ENCODE assay signal across 9 cellular contexts in the genomic region with DNA sequence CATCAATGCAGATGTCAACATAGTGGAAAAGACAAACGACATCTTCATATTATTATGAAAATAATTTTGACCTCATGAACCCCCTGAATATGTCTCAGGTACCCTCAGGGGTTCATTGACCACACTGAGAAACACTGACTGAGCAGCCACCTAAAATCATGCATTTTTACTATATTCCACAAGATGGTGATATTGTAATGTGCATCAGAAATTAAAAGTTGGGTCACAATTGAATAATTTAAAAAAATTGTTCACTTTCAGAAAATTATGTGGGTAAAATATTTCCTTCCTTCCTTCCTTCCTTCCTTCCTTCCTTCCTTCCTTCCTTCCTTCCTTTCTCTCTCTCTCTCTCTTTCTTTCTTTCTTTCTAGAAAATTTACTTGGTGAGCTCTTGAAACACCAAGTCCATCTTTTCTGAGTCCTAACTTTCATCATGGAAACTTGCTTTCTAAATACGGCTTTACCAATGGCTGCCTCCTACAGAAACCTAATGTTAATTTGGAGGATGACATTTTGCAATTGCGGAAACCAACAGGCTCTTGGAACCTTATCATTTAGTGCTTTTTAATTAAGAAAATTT.
A peak's percentile ranks its signal among the peaks of the same experiment; 100 is the strongest.
DNase-seq lines count a peak whose midpoint lies in the region; ATAC-seq and TF ChIP-seq lines count a peak whose summit lies in the region.
"Had no signal": no experiment of that assay in that cellular context is flagged by ENCODE, and none has a peak within 500 bp of the region (broad histone marks: within the 10 kb centered on the region; RNA-seq: fewer than 3 reads in every experiment).

No MANE protein-coding gene starts in this region.

- peaks cover 9% of the 10 kb centered on the region for H3K4me1 Mint-ChIP-seq in CD4-positive, alpha-beta T cell (ENCODE audit: low read depth)
- H3K4me1 Mint-ChIP-seq in naive thymus-derived CD4-positive, alpha-beta T cell = peaks cover 0 to 7% (median 3%) of the 10 kb centered on the region in 7 donors
- no peaks in the 10 kb centered on the region for H3K4me1 Mint-ChIP-seq in mesothelial cell of epicardium

- H2AK9ac ChIP-seq in IMR-90 (replicated peaks; ENCODE audit: low read depth, low read length, poor library complexity) = no peak overlapping the region

- H4K5ac ChIP-seq in IMR-90 (ENCODE audit: low read depth, low read length) = no peak overlapping the region

- no peak overlapping the region for H2AK5ac ChIP-seq in IMR-90 (ENCODE audit: low read depth, low read length)

- H3K27ac Mint-ChIP-seq in CD4-positive, alpha-beta T cell = no peak overlapping the region
- H3K27ac Mint-ChIP-seq in naive thymus-derived CD4-positive, alpha-beta T cell = peak overlapping the region in 6 of 9 donors; percentile 66 to 83 (median 73)
- H3K27ac Mint-ChIP-seq in mesothelial cell of epicardium = no peak overlapping the region

- H2AFZ ChIP-seq in IMR-90 (replicated peaks; ENCODE audit: low read length, poor library complexity) = no peak overlapping the region

- no peak overlapping the region for H4K8ac ChIP-seq in IMR-90 (ENCODE audit: low read depth in 2 of 2, low read length in 2 of 2)

- H3K9ac ChIP-seq in IMR-90 (ENCODE audit: low read depth, low read length) = no peak overlapping the region

- H3K36me3 Mint-ChIP-seq in CD4-positive, alpha-beta T cell (ENCODE audit: low read depth) = no peaks in the 10 kb centered on the region
- peaks cover 0 to 20% (median 0%) of the 10 kb centered on the region in 5 donors for H3K36me3 Mint-ChIP-seq in naive thymus-derived CD4-positive, alpha-beta T cell
- H3K36me3 Mint-ChIP-seq in mesothelial cell of epicardium = no peaks in the 10 kb centered on the region

- H2BK15ac ChIP-seq in IMR-90 (ENCODE audit: low read depth, low read length) = no peak overlapping the region

- no peaks in the 10 kb centered on the region for H3K9me3 Mint-ChIP-seq in CD4-positive, alpha-beta T cell
- peaks cover 0 to 7% (median 0%) of the 10 kb centered on the region in 11 donors for H3K9me3 Mint-ChIP-seq in naive thymus-derived CD4-positive, alpha-beta T cell
- peaks cover 15% of the 10 kb centered on the region for H3K9me3 Mint-ChIP-seq in mesothelial cell of epicardium

- no peak overlapping the region for H3K4me3 Mint-ChIP-seq in CD4-positive, alpha-beta T cell
- peak overlapping the region in 1 of 10 donors; percentile 30 for H3K4me3 Mint-ChIP-seq in naive thymus-derived CD4-positive, alpha-beta T cell
- H3K4me3 Mint-ChIP-seq in mesothelial cell of epicardium = no peak overlapping the region

- no peak overlapping the region for H3K4ac ChIP-seq in IMR-90 (ENCODE audit: low read depth, low read length)

- H3K79me1 ChIP-seq in IMR-90 (ENCODE audit: low read depth in 1 of 2, low read length in 2 of 2) = no peaks in the 10 kb centered on the region

- intact Hi-C loops in CD4-positive, alpha-beta T cell (cut with DNase I, micrococcal nuclease) = loop anchor here (1.0 to 10.0 kb wide), 8 partner anchors 329 to 895 kb away; no protein-coding TSS in a partner anchor
- intact Hi-C loops in IMR-90 (cut with micrococcal nuclease) = loop anchor here (1.0 to 10.0 kb wide), 6 partner anchors 59 to 897 kb away; no protein-coding TSS in a partner anchor
- intact Hi-C loops in naive thymus-derived CD4-positive, alpha-beta T cell (cut with micrococcal nuclease) = loop anchor here (1.0 to 10.0 kb wide), 10 partner anchors 38 to 1729 kb away; a partner anchor contains a TSS

- H4K20me1 ChIP-seq in IMR-90 (ENCODE audit: insufficient read depth, low read length) = no peaks in the 10 kb centered on the region

- no peak overlapping the region for H3K4me2 ChIP-seq in IMR-90 (ENCODE audit: low read depth, low read length)

- H3K23ac ChIP-seq in IMR-90 (ENCODE audit: low read depth, low read length) = no peak overlapping the region

- ATAC-seq in CD4-positive, alpha-beta T cell (ENCODE audit: poor library complexity) = peak; percentile 26
- no peak for ATAC-seq in IMR-90 (ENCODE audit: low read depth)
- ATAC-seq in naive thymus-derived CD4-positive, alpha-beta T cell = peak; percentile 59

- no peaks in the 10 kb centered on the region for H3K9me1 ChIP-seq in IMR-90 (ENCODE audit: insufficient read depth, low read length)

- H2BK20ac ChIP-seq in IMR-90 (ENCODE audit: low read depth, low read length) = no peak overlapping the region

- no peak overlapping the region for H3K27ac ChIP-seq in CD4-positive, alpha-beta T cell (ENCODE audit: low read depth, low read length)
- H3K27ac ChIP-seq in IMR-90 (ENCODE audit: insufficient read depth, low read length) = no peak overlapping the region
- H3K27ac ChIP-seq in naive thymus-derived CD4-positive, alpha-beta T cell (ENCODE audit: low read depth, low read length) = no peak overlapping the region

- no peak overlapping the region for H2BK5ac ChIP-seq in IMR-90 (ENCODE audit: low read depth, low read length, poor library complexity, severe bottlenecking)

- H3K36me3 ChIP-seq in IMR-90 (ENCODE audit: control insufficient read depth, insufficient read depth, low read length) = no peaks in the 10 kb centered on the region
- H3K36me3 ChIP-seq in naive thymus-derived CD4-positive, alpha-beta T cell (ENCODE audit: control insufficient read depth in 2 of 3, insufficient read depth in 3 of 3, low read length in 3 of 3) = no peaks in the 10 kb centered on the region

- peak; percentile 47 for TF ChIP-seq CTCF in CD4-positive, alpha-beta T cell (IDR thresholded peaks at IDR 0.05)
- TF ChIP-seq CTCF in IMR-90 (conservative IDR thresholded peaks at IDR 0.05; ENCODE audit: low read depth, low read length) (peak; percentile 58), astrocyte of the spinal cord (IDR thresholded peaks at IDR 0.05; ENCODE audit: low read depth, low read length) (peak; percentile 31), mesothelial cell of epicardium (IDR thresholded peaks at IDR 0.05; ENCODE audit: unreplicated experiment) (no peak)

- H3K4me3 ChIP-seq in IMR-90 (ENCODE audit: insufficient read depth, low read depth, low read length) = no peak overlapping the region
- H3K4me3 ChIP-seq in astrocyte of the spinal cord (ENCODE audit: low read depth, low read length) = no peak overlapping the region
- H3K4me3 ChIP-seq in naive thymus-derived CD4-positive, alpha-beta T cell (ENCODE audit: low read length) = no peak overlapping the region

- no peak overlapping the region for H2BK120ac ChIP-seq in IMR-90 (ENCODE audit: low read depth, low read length)

- no TSS peak for BruUV-seq in IMR-90 (replicated peaks; lab: Mats Ljungman, UMichigan)

- CTCF ChIA-PET in CD4-positive, alpha-beta T cell (lab: Charles Lee) = interaction anchor here (0.7 kb wide), 1 partner anchor 637 kb away, joined by 3 read pairs; no protein-coding TSS in a partner anchor
- CTCF ChIA-PET in IMR-90 (lab: Yijun Ruan, JAX) = interaction anchor here (0.6 to 0.7 kb wide), 3 partner anchors 17 to 1429 kb away, joined by 3 read pairs; no protein-coding TSS in a partner anchor
- CTCF ChIA-PET in naive thymus-derived CD4-positive, alpha-beta T cell (lab: Charles Lee) = interaction anchor here (0.6 to 1.9 kb wide), 14 partner anchors 32 to 897 kb away, joined by 3 to 6 read pairs (median 4); no protein-coding TSS in a partner anchor

- no peak for DNase-seq in CD4-positive, alpha-beta T cell
- DNase-seq in IMR-90 (no peak), astrocyte of the spinal cord (ENCODE audit: low read depth, low spot score) (peak; percentile 15), hypothalamus (lab: John Stamatoyannopoulos, UW) (no peak), DMS114 treated with DMSO at 0.1 percent for 48 hours (lab: John Stamatoyannopoulos, UW; ENCODE audit: unreplicated experiment) (no peak), mesothelial cell of epicardium (ENCODE audit: low spot score in 2 of 2, unreplicated experiment in 2 of 2) (no peak)
- peak in 5 of 9 donors; percentile 25 to 44 (median 29) for DNase-seq in naive thymus-derived CD4-positive, alpha-beta T cell
- DNase-seq in activated naive CD4-positive, alpha-beta T cell (lab: John Stamatoyannopoulos, UW) = no peak
- DNase-seq: activated CD4-positive, alpha-beta T cell treated with anti-CD3 and anti-CD28 coated beads for 48 hours had no signal

- TF ChIP-seq RAD21 in IMR-90 (IDR thresholded peaks at IDR 0.05; ENCODE audit: low read length) = peak; percentile 70

- no peaks in the 10 kb centered on the region for H3K27me3 Mint-ChIP-seq in CD4-positive, alpha-beta T cell
- H3K27me3 Mint-ChIP-seq in naive thymus-derived CD4-positive, alpha-beta T cell = no peaks in the 10 kb centered on the region
- no peaks in the 10 kb centered on the region for H3K27me3 Mint-ChIP-seq in mesothelial cell of epicardium (ENCODE audit: low read depth)

- no peaks in the 10 kb centered on the region for H3K4me1 ChIP-seq in IMR-90 (ENCODE audit: control insufficient read depth, insufficient read depth, low read length)
- peaks cover 0 to 2% of the 10 kb centered on the region in 2 donors for H3K4me1 ChIP-seq in naive thymus-derived CD4-positive, alpha-beta T cell (ENCODE audit: control insufficient read depth in 2 of 2, insufficient read depth in 2 of 2, low read length in 2 of 2)

- H4K91ac ChIP-seq in IMR-90 (ENCODE audit: insufficient read depth, low read depth, low read length) = no peak overlapping the region

- H3K14ac ChIP-seq in IMR-90 (replicated peaks; ENCODE audit: low read depth, low read length) = no peak overlapping the region

- WGBS in IMR-90 (ENCODE audit: extremely low coverage in 2 of 2, insufficient read length in 1 of 2), 2 experiments = no CpG with 5 or more reads among the region's 3 CpGs

- H3K27me3 ChIP-seq in CD4-positive, alpha-beta T cell (ENCODE audit: control insufficient read depth, insufficient read depth, low read length) = no peaks in the 10 kb centered on the region
- H3K27me3 ChIP-seq in IMR-90 (ENCODE audit: control insufficient read depth, insufficient read depth, low read length) = no peaks in the 10 kb centered on the region
- H3K27me3 ChIP-seq in naive thymus-derived CD4-positive, alpha-beta T cell (ENCODE audit: control insufficient read depth in 2 of 2, insufficient read depth in 2 of 2, low read length in 2 of 2) = no peaks in the 10 kb centered on the region

- TF ChIP-seq POLR2A in IMR-90 (IDR thresholded peaks at IDR 0.05; ENCODE audit: low read depth, low read length) = no peak

- H3K18ac ChIP-seq in IMR-90 (ENCODE audit: low read depth, low read length) = no peak overlapping the region

- no peak overlapping the region for H3K56ac ChIP-seq in IMR-90 (ENCODE audit: extremely low read depth, insufficient read depth, low read length)

- dilution Hi-C loops in IMR-90 (cut with HindIII; ENCODE audit: low sequenced_read_pairs, unreplicated experiment) = no loop called here

- POLR2A ChIA-PET in CD4-positive, alpha-beta T cell (lab: Charles Lee) = interaction anchor here (0.7 kb wide), 1 partner anchor 570 kb away, joined by 4 read pairs; no protein-coding TSS in a partner anchor
- POLR2A ChIA-PET in IMR-90 (lab: Charles Lee; ENCODE audit: unreplicated experiment) = no interaction called here
- POLR2A ChIA-PET in naive thymus-derived CD4-positive, alpha-beta T cell (lab: Charles Lee) = interaction anchor here (0.6 to 0.9 kb wide), 5 partner anchors 60 to 895 kb away, joined by 3 to 4 read pairs (median 3); no protein-coding TSS in a partner anchor

- no peaks in the 10 kb centered on the region for H3K9me3 ChIP-seq in CD4-positive, alpha-beta T cell (ENCODE audit: control insufficient read depth, low read length)
- H3K9me3 ChIP-seq in IMR-90 (ENCODE audit: control insufficient read depth, insufficient read depth, low read length) = no peaks in the 10 kb centered on the region
- H3K9me3 ChIP-seq in naive thymus-derived CD4-positive, alpha-beta T cell (ENCODE audit: control insufficient read depth in 2 of 3, low read length in 3 of 3) = no peaks in the 10 kb centered on the region

- in situ Hi-C loops in IMR-90 (cut with MboI; ENCODE audit: low sequenced_read_pairs) (loop anchor here (25.0 kb wide), 1 partner anchor 532 kb away; no protein-coding TSS in a partner anchor), astrocyte of the spinal cord (cut with HindIII; ENCODE audit: low sequenced_read_pairs) (no loop called here)

Comparison
In these comparisons a context has a peak if more than half of its experiments do, and no peak if none do; other contexts are left out.
1. DNase-seq: peak in astrocyte of the spinal cord (single experiment) and naive thymus-derived CD4-positive, alpha-beta T cell (5 of 9); none in CD4-positive, alpha-beta T cell (0 of 10), IMR-90 (single experiment), hypothalamus (0 of 51), DMS114 treated with DMSO at 0.1 percent for 48 hours (single experiment), mesothelial cell of epicardium (0 of 2) and activated naive CD4-positive, alpha-beta T cell (0 of 4).
2. H3K27ac Mint-ChIP-seq: peak in naive thymus-derived CD4-positive, alpha-beta T cell (6 of 9); none in CD4-positive, alpha-beta T cell (single experiment) and mesothelial cell of epicardium (single experiment).